ENCODE assay signal across 7 cellular contexts in the genomic region with DNA sequence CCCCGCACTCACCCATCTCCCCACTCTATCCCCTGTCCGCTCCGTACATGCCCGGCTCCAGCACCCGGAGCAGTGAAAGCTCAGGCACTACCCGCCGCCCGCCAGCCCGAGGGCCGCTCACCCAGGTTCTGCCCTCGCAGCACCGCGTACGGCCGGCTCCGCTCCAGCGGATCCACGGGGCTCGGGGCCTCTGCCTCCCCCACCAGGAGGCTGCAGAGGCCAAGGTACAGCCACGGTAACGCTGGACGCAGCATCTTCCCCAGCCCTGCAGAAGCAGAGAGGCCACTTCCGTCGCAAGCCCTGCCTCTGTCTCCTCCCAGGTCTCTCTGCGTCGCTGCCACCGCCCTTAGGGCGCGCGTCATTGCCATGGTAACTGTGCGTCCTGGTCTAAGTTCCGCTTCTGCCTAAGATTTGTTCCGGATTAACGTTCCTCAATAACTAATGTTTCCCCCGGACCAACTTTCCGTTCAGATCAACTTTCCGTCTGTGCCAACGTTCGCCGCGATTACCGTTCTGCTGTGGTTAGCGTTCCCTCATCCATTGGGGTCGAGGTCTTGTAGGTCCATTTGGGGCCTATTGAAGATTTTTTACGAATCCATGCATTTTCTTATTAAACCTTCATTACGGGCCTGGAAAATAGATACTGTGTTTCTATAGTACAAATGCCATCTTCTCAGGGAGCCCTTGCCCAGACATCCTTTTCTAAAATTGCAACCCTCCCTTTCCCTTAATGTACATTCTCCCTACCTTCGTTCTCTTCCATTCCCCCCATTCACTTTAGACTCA. TPM values are rescaled to one million over a fixed set of nuclear protein-coding genes. Genes with fewer than 3 reads are reported as not detected.
DNase-seq lines count a peak whose midpoint lies in the region; ATAC-seq, FAIRE-seq and TF ChIP-seq lines count a peak whose summit lies in the region.

A gene with protein sequence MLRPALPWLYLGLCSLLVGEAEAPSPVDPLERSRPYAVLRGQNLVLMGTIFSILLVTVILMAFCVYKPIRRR (minus strand): TSS at position 281 of the 786 bp plus-strand sequence. CDS start 27 bp downstream, at position 254.

- no peaks in the 10 kb centered on the region for H3K27me3 Mint-ChIP-seq in T-helper 2 cell treated with Interferon-gamma antibody and Interleukin-4, amounts not matched to agents 5 μg/mL and 100 μg/mL, for 36 hours (ENCODE audit: low read depth)
- H3K27me3 Mint-ChIP-seq in astrocyte (ENCODE audit: low read depth, unreplicated experiment) = no peaks in the 10 kb centered on the region

- H3K27ac ChIP-seq in astrocyte (ENCODE audit: low read depth, low read length) = peak within 1 kb of the TSS; percentile 79
- peak within 1 kb of the TSS; percentile 81 for H3K27ac ChIP-seq in hepatocyte

- TF ChIP-seq CTCF in astrocyte (IDR thresholded peaks at IDR 0.05; ENCODE audit: insufficient read depth, low read depth, low read length) (no peak), hepatocyte (IDR thresholded peaks at IDR 0.05; ENCODE audit: poor library complexity) (no peak)

- ATAC-seq in GM18502 (IDR thresholded peaks at IDR 0.05; ENCODE audit: poor library complexity, unreplicated experiment) (peak; percentile 99), HG02970 (IDR thresholded peaks at IDR 0.05; ENCODE audit: low FRiP score, unreplicated experiment) (peak; percentile 95)

- H3K4me2 ChIP-seq in astrocyte (ENCODE audit: low read length) (peak within 1 kb of the TSS; percentile 87), hepatocyte (peak within 1 kb of the TSS; percentile 79)

- H3K36me3 ChIP-seq in astrocyte (ENCODE audit: insufficient read depth, low read length) (no peaks in the 10 kb centered on the region), hepatocyte (replicated peaks; ENCODE audit: insufficient read depth, low read depth) (no peaks in the 10 kb centered on the region)

- peaks cover 9% of the 10 kb centered on the region for H3K4me1 ChIP-seq in astrocyte (ENCODE audit: insufficient read depth, low read length)
- peaks cover 8% of the 10 kb centered on the region for H3K4me1 ChIP-seq in hepatocyte (ENCODE audit: insufficient read depth)

- no peaks in the 10 kb centered on the region for H3K9me2 ChIP-seq in hepatocyte (replicated peaks; ENCODE audit: insufficient read depth)

- H3K9me3 ChIP-seq in astrocyte (ENCODE audit: insufficient read depth, low read depth, low read length) (no peaks in the 10 kb centered on the region), hepatocyte (ENCODE audit: low read depth) (no peaks in the 10 kb centered on the region)

- H4K20me1 ChIP-seq in astrocyte (ENCODE audit: insufficient read depth, low read length) (peaks cover 11% of the 10 kb centered on the region), hepatocyte (ENCODE audit: insufficient read depth, poor library complexity, severe bottlenecking) (no peaks in the 10 kb centered on the region)

- H3K79me2 ChIP-seq in astrocyte (ENCODE audit: insufficient read depth, low read length) (peaks cover 35% of the 10 kb centered on the region), hepatocyte (peaks cover 42% of the 10 kb centered on the region)

- H3K4me3 Mint-ChIP-seq in T-helper 2 cell treated with Interferon-gamma antibody and Interleukin-4, amounts not matched to agents 5 μg/mL and 100 μg/mL, for 36 hours = peak within 1 kb of the TSS; percentile 90
- H3K4me3 Mint-ChIP-seq in astrocyte (ENCODE audit: unreplicated experiment) = peak within 1 kb of the TSS; percentile 94

- H3K27me3 ChIP-seq in astrocyte (ENCODE audit: insufficient read depth, low read length) = no peaks in the 10 kb centered on the region
- H3K27me3 ChIP-seq in hepatocyte = no peaks in the 10 kb centered on the region

- WGBS in hepatocyte (ENCODE audit: low lambda C conversion rate, missing lambda C conversion rate) = 4% methylated on average over 46 of the region's 47 CpGs

- peak within 1 kb of the TSS; percentile 89 for H3K9ac ChIP-seq in astrocyte (ENCODE audit: low read length)

- FAIRE-seq in astrocyte (lab: Jason Lieb, UNC) = peak; percentile 41

- H2AFZ ChIP-seq in astrocyte (ENCODE audit: low read depth, low read length) (peak within 1 kb of the TSS; percentile 92), hepatocyte (peak within 1 kb of the TSS; percentile 82)

- peaks cover 12% of the 10 kb centered on the region for H3K36me3 Mint-ChIP-seq in T-helper 2 cell treated with Interferon-gamma antibody and Interleukin-4, amounts not matched to agents 5 μg/mL and 100 μg/mL, for 36 hours (ENCODE audit: low read depth)
- H3K36me3 Mint-ChIP-seq in astrocyte (ENCODE audit: low read depth, unreplicated experiment) = no peaks in the 10 kb centered on the region

- peak within 1 kb of the TSS; percentile 82 for H3K4me3 ChIP-seq in astrocyte (ENCODE audit: insufficient read depth, low read depth, low read length)
- H3K4me3 ChIP-seq in hepatocyte = peak within 1 kb of the TSS; percentile 28

- H3K4me1 Mint-ChIP-seq in T-helper 2 cell treated with Interferon-gamma antibody and Interleukin-4, amounts not matched to agents 5 μg/mL and 100 μg/mL, for 36 hours (ENCODE audit: low read depth) = peaks cover 33% of the 10 kb centered on the region
- peaks cover 8% of the 10 kb centered on the region for H3K4me1 Mint-ChIP-seq in astrocyte (ENCODE audit: low read depth, unreplicated experiment)

- DNase-seq in NCI-H1930 (lab: John Stamatoyannopoulos, UW) = peak; percentile 90 to 95
- DNase-seq in T-helper 2 cell treated with Interferon-gamma antibody and Interleukin-4, amounts not matched to agents 5 μg/mL and 100 μg/mL, for 36 hours (ENCODE audit: low spot score) = peak; percentile 90
- DNase-seq in astrocyte (ENCODE audit: low read depth) = peak; percentile 93
- DNase-seq in hepatocyte (ENCODE audit: low spot score) = peak; percentile 97
- peak; percentile 94 for DNase-seq in renal cortical epithelial cell (ENCODE audit: low read depth)

- H3K9me3 Mint-ChIP-seq in T-helper 2 cell treated with Interferon-gamma antibody and Interleukin-4, amounts not matched to agents 5 μg/mL and 100 μg/mL, for 36 hours = no peaks in the 10 kb centered on the region
- peaks cover 6% of the 10 kb centered on the region for H3K9me3 Mint-ChIP-seq in astrocyte (ENCODE audit: unreplicated experiment)

- H3K27ac Mint-ChIP-seq in T-helper 2 cell treated with Interferon-gamma antibody and Interleukin-4, amounts not matched to agents 5 μg/mL and 100 μg/mL, for 36 hours = peak within 1 kb of the TSS; percentile 96
- H3K27ac Mint-ChIP-seq in astrocyte (ENCODE audit: unreplicated experiment) = peak within 1 kb of the TSS; percentile 95

RNA-seq across cellular contexts. Expression of the gene that starts here (rescaled TPM):
- 11.5 and 13.0 TPM in 2 replicates for total RNA-seq in astrocyte
- total RNA-seq in hepatocyte = 24.6 and 29.3 TPM in 2 replicates
- polyA plus RNA-seq in hepatocyte = 13.6 and 18.5 TPM in 2 replicates
- total RNA-seq in renal cortical epithelial cell = 5.4 and 31.7 TPM in 2 replicates

Comparison
In these comparisons a context has a peak if more than half of its experiments do, and no peak if none do; other contexts are left out.
1. Peak in every context shown above with its lines: DNase-seq, ATAC-seq, H3K4me3 ChIP-seq and H3K27ac ChIP-seq.